In the genomic region with DNA sequence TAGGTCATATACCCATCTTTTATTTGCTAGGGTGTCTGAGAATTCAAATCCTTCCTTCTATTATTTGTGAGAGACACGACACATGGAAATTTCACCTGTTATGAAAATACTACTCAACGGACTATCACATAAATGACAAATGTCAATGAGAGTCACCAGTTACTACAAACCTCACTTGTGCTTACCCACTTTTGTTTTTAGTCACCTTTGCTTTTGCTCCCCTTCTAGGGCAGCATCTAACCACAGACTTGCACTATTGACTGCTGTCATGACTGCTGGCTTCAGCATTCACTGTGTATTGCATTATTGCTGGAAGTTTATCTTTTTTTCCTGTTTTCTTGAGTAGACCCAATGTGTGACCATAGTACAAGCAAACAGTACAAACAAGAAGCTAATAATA, we compare ENCODE assay signal across 1 cellular context.
TF ChIP-seq lines count a peak whose summit lies in the region.

No MANE protein-coding gene starts in this region.

TF ChIP-seq in GM12878, 131 proteins besides CTCF, POLR2A, EP300 and RAD21 (continued from another document):
- TF ChIP-seq JUNB (IDR thresholded peaks at IDR 0.05) (peak; percentile 46; the same call in 1 of the 2 replicates), GATAD2B (conservative IDR thresholded peaks at IDR 0.05; ENCODE audit: low read depth) (no peak), STAT1 (conservative IDR thresholded peaks at IDR 0.05) (no peak), ZNF24 (IDR thresholded peaks at IDR 0.05) (peak; percentile 73), PAX5 (IDR thresholded peaks at IDR 0.05; ENCODE audit: borderline replicate concordance, low read depth, low read length) (no peak), EGR1 (IDR thresholded peaks at IDR 0.05; ENCODE audit: borderline replicate concordance in 1 of 2, low read depth in 2 of 2, low read length in 2 of 2) (no peak), FOXK2 (IDR thresholded peaks at IDR 0.05) (no peak), LARP7 (IDR thresholded peaks at IDR 0.05) (no peak)
- TF ChIP-seq, protein P1, sequence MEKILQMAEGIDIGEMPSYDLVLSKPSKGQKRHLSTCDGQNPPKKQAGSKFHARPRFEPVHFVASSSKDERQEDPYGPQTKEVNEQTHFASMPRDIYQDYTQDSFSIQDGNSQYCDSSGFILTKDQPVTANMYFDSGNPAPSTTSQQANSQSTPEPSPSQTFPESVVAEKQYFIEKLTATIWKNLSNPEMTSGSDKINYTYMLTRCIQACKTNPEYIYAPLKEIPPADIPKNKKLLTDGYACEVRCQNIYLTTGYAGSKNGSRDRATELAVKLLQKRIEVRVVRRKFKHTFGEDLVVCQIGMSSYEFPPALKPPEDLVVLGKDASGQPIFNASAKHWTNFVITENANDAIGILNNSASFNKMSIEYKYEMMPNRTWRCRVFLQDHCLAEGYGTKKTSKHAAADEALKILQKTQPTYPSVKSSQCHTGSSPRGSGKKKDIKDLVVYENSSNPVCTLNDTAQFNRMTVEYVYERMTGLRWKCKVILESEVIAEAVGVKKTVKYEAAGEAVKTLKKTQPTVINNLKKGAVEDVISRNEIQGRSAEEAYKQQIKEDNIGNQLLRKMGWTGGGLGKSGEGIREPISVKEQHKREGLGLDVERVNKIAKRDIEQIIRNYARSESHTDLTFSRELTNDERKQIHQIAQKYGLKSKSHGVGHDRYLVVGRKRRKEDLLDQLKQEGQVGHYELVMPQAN (conservative IDR thresholded peaks at IDR 0.05): no peak
